ENCODE assay signal across 8 cellular contexts in genomic region chr19:4342421-4343055, GRCh38. TPM values are rescaled to one million over a fixed set of nuclear protein-coding genes. Genes with fewer than 3 reads are reported as not detected.
DNase-seq lines count a peak whose midpoint lies in the region; ATAC-seq, FAIRE-seq and TF ChIP-seq lines count a peak whose summit lies in the region.

No MANE protein-coding gene starts in this region.

- H3K27ac ChIP-seq in ascending aorta (peak overlapping the region; percentile 80 to 87), right cardiac atrium (ENCODE audit: low read length) (peak overlapping the region; percentile 94), psoas muscle (peak overlapping the region; percentile 89)

- no peak for FAIRE-seq in urothelium cell line (lab: Jason Lieb, UNC)

- H3K4me3 ChIP-seq in ascending aorta = peak overlapping the region; percentile 68 to 94
- H3K4me3 ChIP-seq in right cardiac atrium (ENCODE audit: low read length) = peak overlapping the region; percentile 96
- peak overlapping the region; percentile 85 for H3K4me3 ChIP-seq in psoas muscle

- H3K36me3 ChIP-seq in ascending aorta (no peaks in the 10 kb centered on the region), psoas muscle (ENCODE audit: insufficient read depth in 1 of 2, low read depth in 1 of 2) (peaks cover 0 to 14% of the 10 kb centered on the region in 2 donors)

- ATAC-seq in GM18499 (IDR thresholded peaks at IDR 0.05; ENCODE audit: insufficient read depth, unreplicated experiment) (peak; percentile 93), HG02938 (IDR thresholded peaks at IDR 0.05; ENCODE audit: unreplicated experiment) (peak; percentile 86), right cardiac atrium (peak; percentile 97 to 98), psoas muscle (peak; percentile 92 to 94 (median 93))

- peak overlapping the region; percentile 91 for H3K27ac Mint-ChIP-seq in T-helper 2 cell treated with Interferon-gamma antibody and Interleukin-4, amounts not matched to agents 5 μg/mL and 100 μg/mL, for 36 hours

- intact Hi-C loops in ascending aorta (cut with DNase I) (loop anchor here (1.0 to 2.0 kb wide), 6 partner anchors 14 to 128 kb away; partner anchors contain the start of genes CHAF1A, UBXN6 and YJU2), right cardiac atrium (cut with DNase I) (loop anchor here in 1 of 4 donors (2.0 kb wide), 1 partner anchor 58 kb away; the partner anchor contains the start of gene SH3GL1), psoas muscle (cut with DNase I) (no loop called here)

- peak overlapping the region; percentile 93 for H3K4me3 Mint-ChIP-seq in T-helper 2 cell treated with Interferon-gamma antibody and Interleukin-4, amounts not matched to agents 5 μg/mL and 100 μg/mL, for 36 hours

- DNase-seq in NCI-H1694 treated with DMSO at 0.1 percent for 48 hours (lab: John Stamatoyannopoulos, UW) (peak; percentile 99), ascending aorta (ENCODE audit: low spot score in 2 of 2) (peak; percentile 94 to 99), right cardiac atrium (peak; percentile 96 to 98 (median 97)), psoas muscle (peak; percentile 96 to 97), urothelium cell line (ENCODE audit: low spot score) (peak; percentile 92)
- DNase-seq in T-helper 2 cell treated with Interferon-gamma antibody and Interleukin-4, amounts not matched to agents 5 μg/mL and 100 μg/mL, for 36 hours (ENCODE audit: low spot score) = peak; percentile 94

- WGBS in right cardiac atrium = under 1% methylated on average over 32 of the region's 32 CpGs
- 1% methylated on average over 32 of the region's 32 CpGs for WGBS in psoas muscle, 3 donors

- peaks cover 6% of the 10 kb centered on the region for H3K36me3 Mint-ChIP-seq in T-helper 2 cell treated with Interferon-gamma antibody and Interleukin-4, amounts not matched to agents 5 μg/mL and 100 μg/mL, for 36 hours (ENCODE audit: low read depth)

- H3K4me1 ChIP-seq in ascending aorta = peaks cover 3 to 8% of the 10 kb centered on the region in 2 donors
- no peaks in the 10 kb centered on the region for H3K4me1 ChIP-seq in right cardiac atrium (ENCODE audit: control insufficient read depth, insufficient read depth, low read length)
- H3K4me1 ChIP-seq in psoas muscle = peaks cover 14% of the 10 kb centered on the region

- H3K9me3 ChIP-seq in ascending aorta = no peaks in the 10 kb centered on the region
- H3K9me3 ChIP-seq in right cardiac atrium (ENCODE audit: control insufficient read depth, low read length) = no peaks in the 10 kb centered on the region
- no peaks in the 10 kb centered on the region for H3K9me3 ChIP-seq in psoas muscle

- H3K27me3 ChIP-seq in ascending aorta = no peaks in the 10 kb centered on the region
- H3K27me3 ChIP-seq in right cardiac atrium (ENCODE audit: control insufficient read depth, insufficient read depth) = no peaks in the 10 kb centered on the region
- no peaks in the 10 kb centered on the region for H3K27me3 ChIP-seq in psoas muscle (ENCODE audit: insufficient read depth in 3 of 3, low read length in 2 of 3)

- no peak for TF ChIP-seq CTCF in ascending aorta (IDR thresholded peaks at IDR 0.05)
- no peak for TF ChIP-seq CTCF in psoas muscle (IDR thresholded peaks at IDR 0.05)

- peaks cover 18% of the 10 kb centered on the region for H3K4me1 Mint-ChIP-seq in T-helper 2 cell treated with Interferon-gamma antibody and Interleukin-4, amounts not matched to agents 5 μg/mL and 100 μg/mL, for 36 hours (ENCODE audit: low read depth)

- H3K9me3 Mint-ChIP-seq in T-helper 2 cell treated with Interferon-gamma antibody and Interleukin-4, amounts not matched to agents 5 μg/mL and 100 μg/mL, for 36 hours = no peaks in the 10 kb centered on the region

- H3K27me3 Mint-ChIP-seq in T-helper 2 cell treated with Interferon-gamma antibody and Interleukin-4, amounts not matched to agents 5 μg/mL and 100 μg/mL, for 36 hours (ENCODE audit: low read depth) = no peaks in the 10 kb centered on the region

RNA-seq across cellular contexts. Expression of gene MPND, which starts 0.8 kb away (rescaled TPM):
- total RNA-seq in ascending aorta (21.9 TPM), right cardiac atrium (10 to 100 TPM; 22.8 to 25.8 (median 25.2) TPM), psoas muscle (10 to 100 TPM; 10.3 to 16.4 (median 13.2) TPM)
- polyA plus RNA-seq in right cardiac atrium (24.9 TPM), psoas muscle (10 to 100 TPM in 1 of 3 donors, 1 to 10 TPM in 2; 7.4 to 12.4 (median 9.7) TPM)

RNA-seq across cellular contexts. Expression of gene STAP2, which starts 3.9 kb away (rescaled TPM):
- total RNA-seq in ascending aorta (6.6 TPM), right cardiac atrium (10 to 100 TPM in 3 of 4 donors, 1 to 10 TPM in 1; 6.7 to 13.9 (median 11.3) TPM), psoas muscle (1 to 10 TPM in 2 of 4 donors, under 1 TPM in 2; 0.60 to 3.7 (median 1.2) TPM)
- polyA plus RNA-seq in right cardiac atrium (7.8 TPM), psoas muscle (1 to 10 TPM in 1 of 3 donors, under 1 TPM in 2; 0.31 to 1.2 (median 0.53) TPM)

RNA-seq across cellular contexts. Expression of gene FSD1, which starts 38.1 kb away (rescaled TPM):
- not detected for total RNA-seq in ascending aorta
- total RNA-seq in right cardiac atrium = not detected
- polyA plus RNA-seq in right cardiac atrium = not detected
- not detected for total RNA-seq in psoas muscle
- polyA plus RNA-seq in psoas muscle = under 1 TPM in 1 of 3 donors, not detected in 2; 0.08 TPM

RNA-seq across cellular contexts. Expression of gene TMIGD2, which starts 40.3 kb away (rescaled TPM):
- not detected for total RNA-seq in ascending aorta
- total RNA-seq in right cardiac atrium = not detected
- 0.25 TPM for polyA plus RNA-seq in right cardiac atrium
- under 1 TPM in 1 of 4 donors, not detected in 3; 0.20 TPM for total RNA-seq in psoas muscle
- polyA plus RNA-seq in psoas muscle = under 1 TPM in 2 of 3 donors, not detected in 1; 0.10 to 0.18 TPM

RNA-seq across cellular contexts. Expression of gene SH3GL1, which starts 57.8 kb away (rescaled TPM):
- 61.4 TPM for total RNA-seq in ascending aorta
- total RNA-seq in right cardiac atrium = 10 to 100 TPM; 26.3 to 40.3 (median 31.8) TPM
- polyA plus RNA-seq in right cardiac atrium = 27.7 TPM
- 10 to 100 TPM; 16.0 to 26.6 (median 21.6) TPM for total RNA-seq in psoas muscle
- 10 to 100 TPM; 18.2 to 85.6 (median 27.1) TPM for polyA plus RNA-seq in psoas muscle

Comparison
In these comparisons a context has a peak if more than half of its experiments do, and no peak if none do; other contexts are left out.
1. Peak in every context shown above with its lines: DNase-seq, ATAC-seq, H3K4me3 ChIP-seq and H3K27ac ChIP-seq.